Comparison of ENCODE assay signal across 24 cellular contexts in the genomic region with DNA sequence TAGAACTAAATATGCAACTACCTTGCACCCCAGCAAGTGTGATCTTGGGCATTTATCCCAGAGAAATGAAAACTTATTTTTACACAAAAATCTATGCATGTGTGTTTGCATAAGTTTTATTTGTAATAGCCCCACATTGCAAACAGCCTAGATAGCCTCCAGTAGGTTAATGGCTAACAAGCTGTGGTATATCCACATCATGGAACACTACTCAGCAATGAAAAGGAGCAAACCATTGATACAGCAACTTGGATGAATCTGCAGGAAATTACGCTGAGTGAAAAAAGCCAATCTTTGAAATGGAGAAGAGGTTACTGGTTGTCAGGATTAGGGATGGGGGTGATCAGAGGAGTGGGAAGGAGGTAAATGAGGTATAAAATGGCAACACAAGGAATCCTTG.
DNase-seq lines count a peak whose midpoint lies in the region; ATAC-seq, FAIRE-seq and TF ChIP-seq lines count a peak whose summit lies in the region.
"Had no signal": no experiment of that assay in that cellular context is flagged by ENCODE, and none has a peak within 500 bp of the region (broad histone marks: within the 10 kb centered on the region; RNA-seq: fewer than 3 reads in every experiment).

No MANE protein-coding gene starts in this region.

- H4K91ac ChIP-seq in H1 (replicated peaks; ENCODE audit: insufficient read length, low read length) (no peak overlapping the region), neuronal stem cell (ENCODE audit: low read depth, low read length, poor library complexity) (no peak overlapping the region)

- H3K56ac ChIP-seq in H1 (replicated peaks; ENCODE audit: insufficient read length, low read depth, low read length): no peak overlapping the region

- intact Hi-C loops in activated naive CD4-positive, alpha-beta T cell treated with anti-CD3 and anti-CD28 coated beads for 36 hours (cut with micrococcal nuclease): loop anchor here (5.0 kb wide), 1 partner anchor 1176 kb away; no protein-coding TSS in a partner anchor

- H2BK15ac ChIP-seq in H1 (ENCODE audit: low read length) (no peak overlapping the region), neuronal stem cell (ENCODE audit: low read length) (no peak overlapping the region)

- H3K9me3 ChIP-seq in HEK293 (ENCODE audit: control insufficient read depth, insufficient read depth, low read depth, low read length): no peaks in the 10 kb centered on the region
- H3K9me3 ChIP-seq in H1 (ENCODE audit: insufficient read depth in 2 of 2, low read depth in 1 of 2, low read length in 1 of 2): no peaks in the 10 kb centered on the region
- H3K9me3 ChIP-seq in neuronal stem cell (replicated peaks in 1 of 2; ENCODE audit: control insufficient read depth in 2 of 2, insufficient read depth in 1 of 2, low read depth in 1 of 2, low read length in 2 of 2): peaks cover 3 to 8% of the 10 kb centered on the region in 2 donors
- H3K9me3 ChIP-seq: A549, BE2C, HAP-1 had no signal

- H2BK120ac ChIP-seq in H1 (replicated peaks; ENCODE audit: low read depth, low read length): no peak overlapping the region
- no peak overlapping the region for H2BK120ac ChIP-seq in neuronal stem cell (ENCODE audit: low read depth, low read length)

- H3K79me2 ChIP-seq in H1 (ENCODE audit: control insufficient read depth in 1 of 2, insufficient read depth in 2 of 2, low read length in 2 of 2): no peaks in the 10 kb centered on the region

- H3K4me3 ChIP-seq in HEK293 (ENCODE audit: low read depth, low read length): no peak overlapping the region
- no peak overlapping the region for H3K4me3 ChIP-seq in H1 (ENCODE audit: extremely low read depth in 1 of 4, insufficient read depth in 2 of 4, low read depth in 3 of 4, low read length in 4 of 4)
- H3K4me3 ChIP-seq in neuronal stem cell (ENCODE audit: low read length in 2 of 2): no peak overlapping the region
- H3K4me3 ChIP-seq: A549; BLaER1 treated with 17β-estradiol and CSF1 and Interleukin-3, amounts not matched to agents 10 nM and 100 nM; GM23338; HAP-1 had no signal

- no peak overlapping the region for H3K4me2 ChIP-seq in H1 (ENCODE audit: insufficient read depth in 1 of 2, low read depth in 2 of 2, low read length in 2 of 2)
- no peak overlapping the region for H3K4me2 ChIP-seq in neuronal stem cell (ENCODE audit: insufficient read depth, low read length, poor library complexity, severe bottlenecking)
- H3K4me2 ChIP-seq: A549; BLaER1 treated with 17β-estradiol and CSF1 and Interleukin-3, amounts not matched to agents 10 nM and 100 nM; GM23338 had no signal

- H3K4ac ChIP-seq in H1 (replicated peaks; ENCODE audit: insufficient read length, low read depth, low read length) (no peak overlapping the region), neuronal stem cell (ENCODE audit: low read length) (no peak overlapping the region)

- H2AFZ ChIP-seq in H1 (ENCODE audit: low read length): no peak overlapping the region
- H2AFZ ChIP-seq in neuronal stem cell (ENCODE audit: low read length): no peak overlapping the region
- H2AFZ ChIP-seq: GM23338 had no signal

- H4K8ac ChIP-seq in H1 (ENCODE audit: extremely low read depth, insufficient read depth, low read length): no peak overlapping the region
- H4K8ac ChIP-seq in neuronal stem cell (ENCODE audit: low read depth, low read length): no peak overlapping the region

- no peak overlapping the region for H3K4me3 Mint-ChIP-seq in activated naive CD4-positive, alpha-beta T cell treated with anti-CD3 and anti-CD28 coated beads for 36 hours
- no peak overlapping the region for H3K4me3 Mint-ChIP-seq in WTC11
- H3K4me3 Mint-ChIP-seq: CD14-positive monocyte; CD4-positive, alpha-beta T cell; CD8-positive, alpha-beta memory T cell; GM23338 had no signal

- H3K36me3 Mint-ChIP-seq in activated naive CD4-positive, alpha-beta T cell treated with anti-CD3 and anti-CD28 coated beads for 36 hours (ENCODE audit: low read depth): peaks cover 1% of the 10 kb centered on the region
- H3K36me3 Mint-ChIP-seq in activated naive CD4-positive, alpha-beta T cell treated with anti-CD3 and anti-CD28 coated beads, Interleukin-2, amount 50 U/mL, for 72 hours: peaks cover 5 to 14% of the 10 kb centered on the region in 2 donors
- H3K36me3 Mint-ChIP-seq in WTC11: no peaks in the 10 kb centered on the region
- H3K36me3 Mint-ChIP-seq: CD14-positive monocyte had no signal

- H3K23me2 ChIP-seq in H1 (ENCODE audit: low read depth, low read length): no peaks in the 10 kb centered on the region; the same call in 1 of the 2 replicates

- H3K23ac ChIP-seq in H1 (ENCODE audit: insufficient read length): no peak overlapping the region
- no peak overlapping the region for H3K23ac ChIP-seq in neuronal stem cell (ENCODE audit: low read depth, low read length, poor library complexity)

- TF ChIP-seq EP300 in H1 (IDR thresholded peaks at IDR 0.05; ENCODE audit: borderline replicate concordance in 1 of 2, low read depth in 2 of 2, low read length in 2 of 2): no peak

- no peak overlapping the region for H2BK12ac ChIP-seq in H1 (ENCODE audit: low read depth, low read length)
- no peak overlapping the region for H2BK12ac ChIP-seq in neuronal stem cell (ENCODE audit: low read length)

- TF ChIP-seq RAD21 in H1 (IDR thresholded peaks at IDR 0.05 in 1 of 2, conservative IDR thresholded peaks at IDR 0.05 in 1 of 2; ENCODE audit: low read depth in 2 of 2, low read length in 2 of 2): no peak

- no peak for TF ChIP-seq POLR2A in H1 (IDR thresholded peaks at IDR 0.05; ENCODE audit: control extremely low read depth in 1 of 2, low read depth in 2 of 2, low read length in 2 of 2)

- H3K18ac ChIP-seq in H1 (ENCODE audit: extremely low read depth, low read length) (no peak overlapping the region), neuronal stem cell (ENCODE audit: low read length) (no peak overlapping the region)

- DNase-seq in activated naive CD4-positive, alpha-beta T cell treated with anti-CD3 and anti-CD28 coated beads for 36 hours: no peak
- no peak for DNase-seq in activated naive CD4-positive, alpha-beta T cell treated with anti-CD3 and anti-CD28 coated beads, Interleukin-2, amount 50 U/mL, for 72 hours (ENCODE audit: low spot score in 2 of 2)
- DNase-seq in WTC11 (ENCODE audit: low spot score): no peak
- DNase-seq in H1 (ENCODE audit: low read depth in 1 of 2, low spot score in 2 of 2): no peak
- no peak for DNase-seq in NCI-H2227 treated with DMSO at 0.1 percent for 48 hours (lab: John Stamatoyannopoulos, UW)
- no peak for DNase-seq in neuronal stem cell (ENCODE audit: low spot score)
- DNase-seq: 8988T; ACHN; AML-193; BE2C; CD4-positive, alpha-beta T cell; CD8-positive, alpha-beta memory T cell; DMS53; DMS79 treated with DMSO at 0.1 percent for 48 hours; GF-D8 had no signal

- H2AK5ac ChIP-seq in H1 (ENCODE audit: low read depth, low read length) (no peak overlapping the region), neuronal stem cell (ENCODE audit: low read depth, low read length) (no peak overlapping the region)

- 100% methylated on average over 1 of the region's 1 CpG; no CpG with 5 or more reads in 1 of the 2 experiments for WGBS in H1 (ENCODE audit: extremely low coverage in 1 of 2, insufficient coverage in 1 of 2, insufficient read length in 1 of 2, insufficient replicate concordance in 2 of 2, low coverage in 1 of 2, low lambda C conversion rate in 2 of 2, missing lambda C conversion rate in 1 of 2), 2 experiments
- no CpG with 5 or more reads among the region's 1 CpG for WGBS in neuronal stem cell (ENCODE audit: extremely low coverage in 2 of 2, insufficient read length in 2 of 2, insufficient replicate concordance in 1 of 2), 2 donors

- no peak overlapping the region for H2BK20ac ChIP-seq in H1 (ENCODE audit: low read length)

- H4K5ac ChIP-seq in H1 (ENCODE audit: insufficient read length, low read depth, low read length): no peak overlapping the region

- H3K27me3 ChIP-seq in H1 (replicated peaks in 1 of 4; ENCODE audit: control insufficient read depth in 3 of 4, extremely low read depth in 1 of 4, insufficient read depth in 3 of 4, low read length in 3 of 4) (no peaks in the 10 kb centered on the region), neuronal stem cell (ENCODE audit: control insufficient read depth in 3 of 3, insufficient read depth in 3 of 3, low read depth in 1 of 3, low read length in 3 of 3) (no peaks in the 10 kb centered on the region)
- H3K27me3 ChIP-seq: BE2C; BLaER1 treated with 17β-estradiol and CSF1 and Interleukin-3, amounts not matched to agents 10 nM and 100 nM had no signal

- H3K4me1 Mint-ChIP-seq in activated naive CD4-positive, alpha-beta T cell treated with anti-CD3 and anti-CD28 coated beads for 36 hours (ENCODE audit: low read depth): peaks cover 52% of the 10 kb centered on the region
- peaks cover 4% of the 10 kb centered on the region for H3K4me1 Mint-ChIP-seq in WTC11
- H3K4me1 Mint-ChIP-seq: CD14-positive monocyte had no signal

- H3K27ac Mint-ChIP-seq in activated naive CD4-positive, alpha-beta T cell treated with anti-CD3 and anti-CD28 coated beads for 36 hours: peak overlapping the region; percentile 3
- H3K27ac Mint-ChIP-seq in activated naive CD4-positive, alpha-beta T cell treated with anti-CD3 and anti-CD28 coated beads, Interleukin-2, amount 50 U/mL, for 72 hours: no peak overlapping the region
- no peak overlapping the region for H3K27ac Mint-ChIP-seq in WTC11
- H3K27ac Mint-ChIP-seq: CD4-positive, alpha-beta T cell; GM23338 had no signal

- POLR2A ChIA-PET in HEK293 (lab: Yijun Ruan, JAX) (no interaction called here), WTC11 (lab: Charles Lee) (no interaction called here), H1 (lab: Charles Lee; ENCODE audit: partially characterized antibody) (interaction anchor here (16.0 kb wide), 1 partner anchor 23 kb away, joined by 197 read pairs; no protein-coding TSS in a partner anchor)

- H2BK5ac ChIP-seq in H1 (ENCODE audit: low read depth, low read length) (no peak overlapping the region), neuronal stem cell (ENCODE audit: low read length) (no peak overlapping the region)

- H3K79me1 ChIP-seq in H1 (ENCODE audit: low read depth, low read length): no peaks in the 10 kb centered on the region
- H3K79me1 ChIP-seq in neuronal stem cell (ENCODE audit: low read depth, low read length): no peaks in the 10 kb centered on the region

- H3K27ac ChIP-seq in HEK293 (ENCODE audit: extremely low read depth, low read depth, low read length) (no peak overlapping the region), H1 (ENCODE audit: low read depth, low read length) (no peak overlapping the region), neuronal stem cell (replicated peaks; ENCODE audit: low read length) (no peak overlapping the region)
- H3K27ac ChIP-seq: A549; BLaER1 treated with 17β-estradiol and CSF1 and Interleukin-3, amounts not matched to agents 10 nM and 100 nM had no signal

- H3K4me1 ChIP-seq in HEK293 (ENCODE audit: control insufficient read depth, insufficient read depth, low read length) (peaks cover 17% of the 10 kb centered on the region), H1 (replicated peaks in 1 of 4; ENCODE audit: control insufficient read depth in 3 of 4, insufficient read depth in 4 of 4, low read length in 3 of 4) (no peaks in the 10 kb centered on the region), neuronal stem cell (ENCODE audit: control insufficient read depth in 2 of 2, insufficient read depth in 1 of 2, low read depth in 1 of 2, low read length in 2 of 2) (peaks cover 0 to 4% of the 10 kb centered on the region in 2 donors)
- H3K4me1 ChIP-seq: BE2C; BLaER1 treated with 17β-estradiol and CSF1 and Interleukin-3, amounts not matched to agents 10 nM and 100 nM; HAP-1 had no signal

- no peak for ATAC-seq in activated naive CD4-positive, alpha-beta T cell treated with anti-CD3 and anti-CD28 coated beads, Interleukin-2, amount 50 U/mL, for 72 hours
- ATAC-seq in WTC11: no peak
- ATAC-seq in GM19397 (IDR thresholded peaks at IDR 0.05; ENCODE audit: unreplicated experiment): no peak
- ATAC-seq: A549, GM23338 had no signal

- FAIRE-seq in H1 (lab: Jason Lieb, UNC): no peak
- FAIRE-seq: A549, GM12892, H54 had no signal

- H3K14ac ChIP-seq in H1 (ENCODE audit: insufficient read length) (no peak overlapping the region), neuronal stem cell (ENCODE audit: low read length) (no peak overlapping the region)

- no peaks in the 10 kb centered on the region for H3K9me3 Mint-ChIP-seq in activated naive CD4-positive, alpha-beta T cell treated with anti-CD3 and anti-CD28 coated beads for 36 hours
- peaks cover 4 to 8% of the 10 kb centered on the region in 2 donors for H3K9me3 Mint-ChIP-seq in activated naive CD4-positive, alpha-beta T cell treated with anti-CD3 and anti-CD28 coated beads, Interleukin-2, amount 50 U/mL, for 72 hours
- peaks cover 5% of the 10 kb centered on the region for H3K9me3 Mint-ChIP-seq in WTC11
- H3K9me3 Mint-ChIP-seq: CD14-positive monocyte; CD4-positive, alpha-beta T cell; CD8-positive, alpha-beta memory T cell had no signal

- H3K36me3 ChIP-seq in HEK293 (ENCODE audit: control insufficient read depth in 2 of 2, insufficient read depth in 1 of 2, low read length in 2 of 2) (no peaks in the 10 kb centered on the region), H1 (ENCODE audit: control insufficient read depth in 2 of 4, insufficient read depth in 4 of 4, low read length in 3 of 4) (no peaks in the 10 kb centered on the region), neuronal stem cell (replicated peaks in 1 of 2; ENCODE audit: control insufficient read depth in 2 of 2, insufficient read depth in 2 of 2, low read length in 2 of 2) (no peaks in the 10 kb centered on the region)
- H3K36me3 ChIP-seq: BE2C, HAP-1 had no signal

- no peak overlapping the region for H3K9ac ChIP-seq in H1 (replicated peaks in 1 of 4; ENCODE audit: extremely low read depth in 1 of 4, low read depth in 3 of 4, low read length in 3 of 4)
- H3K9ac ChIP-seq in neuronal stem cell (ENCODE audit: low read depth, low read length, poor library complexity): no peak overlapping the region
- H3K9ac ChIP-seq: BLaER1 treated with 17β-estradiol and CSF1 and Interleukin-3, amounts not matched to agents 10 nM and 100 nM had no signal

- H3K27me3 Mint-ChIP-seq in activated naive CD4-positive, alpha-beta T cell treated with anti-CD3 and anti-CD28 coated beads for 36 hours (ENCODE audit: low read depth): peaks cover 15% of the 10 kb centered on the region
- H3K27me3 Mint-ChIP-seq in WTC11 (ENCODE audit: low read depth): no peaks in the 10 kb centered on the region
- H3K27me3 Mint-ChIP-seq: CD4-positive, alpha-beta T cell had no signal

- no peak for TF ChIP-seq CTCF in HEK293 (tag by site-specific recombination; IDR thresholded peaks at IDR 0.05)
- no peak for TF ChIP-seq CTCF in WTC11 (IDR thresholded peaks at IDR 0.05)
- TF ChIP-seq CTCF in H1 (IDR thresholded peaks at IDR 0.05; ENCODE audit: control extremely low read depth in 1 of 3, insufficient read depth in 1 of 3, low read depth in 1 of 3, low read length in 3 of 3): no peak

- no peaks in the 10 kb centered on the region for H4K20me1 ChIP-seq in H1 (replicated peaks in 1 of 2; ENCODE audit: control insufficient read depth in 1 of 2, insufficient read depth in 2 of 2, low read length in 2 of 2)
- H4K20me1 ChIP-seq: BLaER1 treated with 17β-estradiol and CSF1 and Interleukin-3, amounts not matched to agents 10 nM and 100 nM had no signal

- CTCF ChIA-PET in activated naive CD4-positive, alpha-beta T cell treated with anti-CD3 and anti-CD28 coated beads for 36 hours (lab: Charles Lee): interaction anchor here (5.6 kb wide), 1 partner anchor 22 kb away, joined by 48 read pairs; no protein-coding TSS in a partner anchor
- CTCF ChIA-PET in HEK293 (lab: Yijun Ruan, JAX): no interaction called here
- CTCF ChIA-PET in WTC11 (lab: Charles Lee): no interaction called here
- CTCF ChIA-PET in H1 (lab: Charles Lee; ENCODE audit: partially characterized antibody): interaction anchor here (11.7 kb wide), 1 partner anchor 19 kb away, joined by 179 read pairs; no protein-coding TSS in a partner anchor

Comparison
In these comparisons a context has a peak if more than half of its experiments do, and no peak if none do; other contexts are left out.
1. CTCF ChIA-PET loops: an anchor here in activated naive CD4-positive, alpha-beta T cell treated with anti-CD3 and anti-CD28 coated beads for 36 hours (5.6 kb wide) and H1 (11.7 kb wide); none called in HEK293 and WTC11.